Comparison of ENCODE assay signal across 8 cellular contexts in the genomic region with DNA sequence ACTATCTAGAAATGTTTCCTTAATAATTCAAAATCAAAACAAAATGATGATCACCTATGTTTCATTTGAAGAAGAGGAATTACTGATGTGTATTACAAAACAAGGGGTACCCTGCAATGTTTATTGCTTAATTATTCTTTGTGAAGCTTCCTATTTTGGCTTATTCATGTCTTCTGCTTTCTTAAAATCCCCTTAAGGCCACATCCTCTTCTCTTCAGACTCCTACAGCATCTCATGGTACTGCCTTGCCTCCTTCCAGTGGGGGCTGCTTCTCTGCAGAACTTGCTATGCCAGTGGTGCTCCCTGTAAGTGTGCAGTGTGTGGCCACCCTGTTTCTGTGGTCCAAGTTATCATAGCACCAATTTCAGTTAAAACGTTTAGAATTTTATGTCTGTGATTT. TPM values are rescaled to one million over a fixed set of nuclear protein-coding genes. Genes with fewer than 3 reads are reported as not detected.
DNase-seq lines count a peak whose midpoint lies in the region; ATAC-seq and TF ChIP-seq lines count a peak whose summit lies in the region.

No MANE protein-coding gene starts in this region.

- peak overlapping the region; percentile 74 for H3K4me2 ChIP-seq in OCI-LY3 (ENCODE audit: low read length)

- peak overlapping the region in 1 of 2 donors; percentile 8 for H3K27ac Mint-ChIP-seq in natural killer cell

- no peaks in the 10 kb centered on the region for H3K4me1 Mint-ChIP-seq in natural killer cell

- peak overlapping the region; percentile 75 for H3K27ac ChIP-seq in OCI-LY3 (ENCODE audit: low read length)

- H3K27me3 Mint-ChIP-seq in natural killer cell (ENCODE audit: low read depth in 2 of 2) = no peaks in the 10 kb centered on the region

- intact Hi-C loops in natural killer cell (cut with micrococcal nuclease) (no loop called here), left colon (cut with DNase I, micrococcal nuclease) (no loop called here)

- H3K4me1 ChIP-seq in OCI-LY3 (ENCODE audit: low read length) = peaks cover 27% of the 10 kb centered on the region

- no peak overlapping the region for H2AFZ ChIP-seq in OCI-LY3 (ENCODE audit: low read depth, low read length)

- no peaks in the 10 kb centered on the region for H4K20me1 ChIP-seq in OCI-LY3 (ENCODE audit: insufficient read depth, low read length)

- H3K79me2 ChIP-seq in OCI-LY3 (ENCODE audit: low read length) = no peaks in the 10 kb centered on the region

- peak overlapping the region; percentile 3 for H3K4me3 ChIP-seq in OCI-LY3 (ENCODE audit: low read length)

- no peak for TF ChIP-seq CTCF in OCI-LY3 (IDR thresholded peaks at IDR 0.05; ENCODE audit: low read depth, low read length)
- no peak for TF ChIP-seq CTCF in natural killer cell (IDR thresholded peaks at IDR 0.05)

- no peaks in the 10 kb centered on the region for H3K9me3 Mint-ChIP-seq in natural killer cell

- H3K36me3 ChIP-seq in OCI-LY3 (replicated peaks; ENCODE audit: low read depth, low read length) = no peaks in the 10 kb centered on the region

- no peak for DNase-seq in natural killer cell
- DNase-seq in left colon = no peak
- no peak for DNase-seq in NCI-H510A treated with DMSO at 0.1 percent for 48 hours (lab: John Stamatoyannopoulos, UW)
- DNase-seq in retina = no peak
- DNase-seq in NCI-H2227 treated with DMSO at 0.1 percent for 48 hours (lab: John Stamatoyannopoulos, UW) = no peak

- ATAC-seq in GM19023 (IDR thresholded peaks at IDR 0.05; ENCODE audit: unreplicated experiment) (peak; percentile 59), HG02798 (IDR thresholded peaks at IDR 0.05; ENCODE audit: poor library complexity, unreplicated experiment) (peak; percentile 59), natural killer cell (peak in 2 of 3 donors; percentile 28 to 53), left colon (no peak)

- H3K9ac ChIP-seq in OCI-LY3 (ENCODE audit: low read length) = peak overlapping the region; percentile 44; the same call in 1 of the 2 replicates

- H3K4me3 Mint-ChIP-seq in natural killer cell = no peak overlapping the region

- H3K36me3 Mint-ChIP-seq in natural killer cell = no peaks in the 10 kb centered on the region

- H3K27me3 ChIP-seq in OCI-LY3 (ENCODE audit: low read depth, low read length) = no peaks in the 10 kb centered on the region

- H3K9me3 ChIP-seq in OCI-LY3 (ENCODE audit: insufficient read depth, low read length) = no peaks in the 10 kb centered on the region

RNA-seq across cellular contexts. Expression of a gene that starts 35.0 kb away (rescaled TPM):
- total RNA-seq in natural killer cell = 10 to 100 TPM; 20.1 to 25.6 (median 24.0) TPM
- 10 to 100 TPM; 11.6 to 15.7 TPM for total RNA-seq in left colon

RNA-seq across cellular contexts. Expression of a gene that starts 42.2 kb away (rescaled TPM):
- total RNA-seq in natural killer cell (10 to 100 TPM; 38.4 to 51.5 (median 44.5) TPM), left colon (10 to 100 TPM; 18.8 to 45.1 TPM)
